Comparison of ENCODE assay signal across 37 cellular contexts in genomic region chr3:132867526-132867925, GRCh38.
"Had no signal": no experiment of that assay in that cellular context is flagged by ENCODE, and none has a peak within 500 bp of the region (broad histone marks: within the 10 kb centered on the region; RNA-seq: fewer than 3 reads in every experiment).

No MANE protein-coding gene starts in this region.

- H3K9me3 ChIP-seq: adrenal gland, Peyer's patch had no signal

- H3K4me3 Mint-ChIP-seq: activated B cell treated with CpG ODN at 0.5 μM for 24 hours; activated CD4-positive, alpha-beta memory T cell treated with anti-CD3 and anti-CD28 coated beads for 36 hours; activated naive CD4-positive, alpha-beta T cell treated with anti-CD3 and anti-CD28 coated beads for 36 hours; activated T-cell treated with anti-CD3 and anti-CD28 coated beads, Interleukin-2, amount 50 U/mL, for 4 hours; activated T-helper 1 cell treated with anti-CD3 and anti-CD28 coated beads, Interleukin-12 subunit alpha, Interleukin-12 subunit beta, Interleukin-2, Interleukin-4 antibody, amounts not matched to agents 30 ng/mL and 10 ng/mL and 1 ng/mL, durations not matched to agents 14 hours and 24 hours and 36 hours; brain had no signal

- H3K4me1 Mint-ChIP-seq: activated B cell treated with CpG ODN at 0.5 μM for 24 hours had no signal

- H3K4me1 ChIP-seq: adrenal gland, Peyer's patch had no signal

- DNase-seq: activated B cell treated with CpG ODN at 0.5 μM for 24 hours; activated CD4-positive, alpha-beta memory T cell treated with anti-CD3 and anti-CD28 coated beads for 36 hours; activated CD4-positive, alpha-beta T cell treated with anti-CD3 and anti-CD28 coated beads for 4 hours; activated CD4-positive, alpha-beta T cell treated with anti-CD3 and anti-CD28 coated beads, Interleukin-2, amount 50 U/mL, for 1 hour; activated CD4-positive, CD25-positive, alpha-beta regulatory T cell treated with anti-CD3 and anti-CD28 coated beads, Interleukin-2, amount 50 U/mL, for 72 hours; activated CD8-positive, alpha-beta memory T cell treated with anti-CD3 and anti-CD28 coated beads, Interleukin-2, amount 50 U/mL, for 4 hours; activated gamma-delta T cell treated with Interleukin-2 at 50 U/mL for 16 hours; activated naive CD4-positive, alpha-beta T cell treated with anti-CD3 and anti-CD28 coated beads for 36 hours; activated T-cell treated with anti-CD3 and anti-CD28 coated beads for 4 hours; activated T-cell treated with anti-CD3 and anti-CD28 coated beads, Interleukin-2, amount 50 U/mL, for 4 hours; adrenal gland; anterior cingulate cortex; Kasumi-1; KG1; MM.1S; NCI-H1105; NCI-H1417 treated with DMSO at 0.1 percent for 48 hours; NCI-H187 treated with DMSO at 0.1 percent for 48 hours; NCI-H2081; NCI-H2171 treated with DMSO at 0.1 percent for 48 hours; NCI-H2227 treated with DMSO at 0.1 percent for 48 hours; NCI-H446 treated with DMSO at 0.1 percent for 48 hours; NCI-H524; NCI-H69; NK-92 treated with Interleukin-12 subunit alpha and Interleukin-12 subunit beta, amount 100 ng/mL, for 24 hours; PC-3; Peyer's patch; RPMI8226; SIG-M5; SW 1271; T-helper 1 cell; T-helper 2 cell; T-helper 9 cell had no signal

- H3K9me3 Mint-ChIP-seq: activated B cell treated with CpG ODN at 0.5 μM for 24 hours; activated CD4-positive, alpha-beta memory T cell treated with anti-CD3 and anti-CD28 coated beads for 36 hours; activated naive CD4-positive, alpha-beta T cell treated with anti-CD3 and anti-CD28 coated beads for 36 hours; activated naive CD4-positive, alpha-beta T cell treated with anti-CD3 and anti-CD28 coated beads, Interleukin-2, amount 50 U/mL, for 72 hours; activated T-cell treated with anti-CD3 and anti-CD28 coated beads, Interleukin-2, amount 50 U/mL, for 4 hours; activated T-helper 1 cell treated with anti-CD3 and anti-CD28 coated beads, Interleukin-12 subunit alpha, Interleukin-12 subunit beta, Interleukin-2, Interleukin-4 antibody, amounts not matched to agents 30 ng/mL and 10 ng/mL and 1 ng/mL, durations not matched to agents 14 hours and 24 hours and 36 hours had no signal

- H3K27ac Mint-ChIP-seq: activated B cell treated with CpG ODN at 0.5 μM for 24 hours; activated CD4-positive, alpha-beta memory T cell treated with anti-CD3 and anti-CD28 coated beads for 36 hours; activated naive CD4-positive, alpha-beta T cell treated with anti-CD3 and anti-CD28 coated beads for 36 hours; activated naive CD4-positive, alpha-beta T cell treated with anti-CD3 and anti-CD28 coated beads, Interleukin-2, amount 50 U/mL, for 72 hours; activated T-helper 1 cell treated with anti-CD3 and anti-CD28 coated beads, Interleukin-12 subunit alpha, Interleukin-12 subunit beta, Interleukin-2, Interleukin-4 antibody, amounts not matched to agents 30 ng/mL and 10 ng/mL and 1 ng/mL, durations not matched to agents 14 hours and 24 hours and 36 hours had no signal

- ATAC-seq: activated naive CD4-positive, alpha-beta T cell treated with anti-CD3 and anti-CD28 coated beads, Interleukin-2, amount 50 U/mL, for 72 hours; activated T-cell treated with anti-CD3 and anti-CD28 coated beads, Interleukin-2, amount 50 U/mL, for 4 hours; PC-3 had no signal

- H3K4me3 ChIP-seq: adrenal gland, Peyer's patch had no signal

- H3K27me3 ChIP-seq: Peyer's patch had no signal

- H3K27ac ChIP-seq: adrenal gland, Peyer's patch, VCaP had no signal

- H3K36me3 Mint-ChIP-seq: activated CD4-positive, alpha-beta memory T cell treated with anti-CD3 and anti-CD28 coated beads for 36 hours; activated naive CD4-positive, alpha-beta T cell treated with anti-CD3 and anti-CD28 coated beads, Interleukin-2, amount 50 U/mL, for 72 hours; brain had no signal

- H3K36me3 ChIP-seq: adrenal gland, Peyer's patch had no signal

- H3K27me3 Mint-ChIP-seq: activated CD4-positive, alpha-beta memory T cell treated with anti-CD3 and anti-CD28 coated beads for 36 hours had no signal
